In genomic region chr10:21927601-21928000, GRCh38 we compare ENCODE assay signal across 15 cellular contexts.
DNase-seq lines count a peak whose midpoint lies in the region; ATAC-seq and TF ChIP-seq lines count a peak whose summit lies in the region.
"Had no signal": no experiment of that assay in that cellular context is flagged by ENCODE, and none has a peak within 500 bp of the region (broad histone marks: within the 10 kb centered on the region; RNA-seq: fewer than 3 reads in every experiment).

No MANE protein-coding gene starts in this region.

- in situ Hi-C loops in mammary epithelial cell (cut with MboI; ENCODE audit: low sequenced_read_pairs in 2 of 2), result loop anchor here (25.0 kb wide), 1 partner anchor 640 kb away; no protein-coding TSS in a partner anchor

- intact Hi-C loops in A673 (cut with micrococcal nuclease; ENCODE audit: unreplicated experiment), result no loop called here
- intact Hi-C loops in mammary epithelial cell (cut with micrococcal nuclease), result no loop called here

- H3K36me3 ChIP-seq in A673 (ENCODE audit: insufficient read depth, low read length, poor library complexity, severe bottlenecking) (no peaks in the 10 kb centered on the region), mammary epithelial cell (ENCODE audit: insufficient read depth, low read length) (no peaks in the 10 kb centered on the region)
- H3K36me3 ChIP-seq: esophagus squamous epithelium had no signal

- no TSS peak for BruUV-seq in A673 (replicated peaks; lab: Mats Ljungman, UMichigan)
- BruUV-seq in mammary epithelial cell (replicated peaks; lab: Mats Ljungman, UMichigan), result no TSS peak

- no peaks in the 10 kb centered on the region for H3K9me3 ChIP-seq in A673 (ENCODE audit: low read depth, low read length, poor library complexity, severe bottlenecking)
- no peaks in the 10 kb centered on the region for H3K9me3 ChIP-seq in mammary epithelial cell (replicated peaks; ENCODE audit: insufficient read depth, low read length)
- H3K9me3 ChIP-seq: esophagus squamous epithelium had no signal

- H3K4me3 ChIP-seq in A673 (ENCODE audit: low read depth, low read length, poor library complexity, severe bottlenecking) (no peak overlapping the region), mammary epithelial cell (replicated peaks in 1 of 3; ENCODE audit: insufficient read depth in 1 of 3, low read depth in 2 of 3, low read length in 3 of 3) (peak overlapping the region in 1 of 3 experiments; percentile 31)
- H3K4me3 ChIP-seq: esophagus squamous epithelium had no signal

- no peak for TF ChIP-seq CTCF in A673 (conservative IDR thresholded peaks at IDR 0.05; ENCODE audit: low read depth, low read length)
- no peak for TF ChIP-seq CTCF in mammary epithelial cell (conservative IDR thresholded peaks at IDR 0.05 in 1 of 2, IDR thresholded peaks at IDR 0.05 in 1 of 2; ENCODE audit: extremely low read depth in 1 of 2, insufficient read depth in 1 of 2, low read depth in 1 of 2, low read length in 2 of 2)

- ATAC-seq in GM19395 (IDR thresholded peaks at IDR 0.05; ENCODE audit: unreplicated experiment) (no peak), HG02981 (IDR thresholded peaks at IDR 0.05; ENCODE audit: unreplicated experiment) (no peak)

- POLR2A ChIA-PET in A673 (lab: Charles Lee; ENCODE audit: low non-redundant PET), result no interaction called here

- H3K27me3 ChIP-seq in A673 (replicated peaks; ENCODE audit: insufficient read depth, low read depth, low read length, poor library complexity), result no peaks in the 10 kb centered on the region
- H3K27me3 ChIP-seq in mammary epithelial cell (ENCODE audit: insufficient read depth, low read length), result no peaks in the 10 kb centered on the region
- H3K27me3 ChIP-seq: esophagus squamous epithelium had no signal

- H2AFZ ChIP-seq in mammary epithelial cell (ENCODE audit: low read depth, low read length), result peak overlapping the region; percentile 36

- DNase-seq in A673 (ENCODE audit: low spot score) (peak; percentile 30), HT1080 (ENCODE audit: low read depth) (peak; percentile 15), mammary epithelial cell (peak; percentile 12), kidney glomerular epithelial cell (lab: John Stamatoyannopoulos, UW) (peak; percentile 14), NCI-H774 (lab: John Stamatoyannopoulos, UW) (no peak), NOMO-1 treated with dmso at 0.1 percent for 144 hours (lab: John Stamatoyannopoulos, UW; ENCODE audit: unreplicated experiment) (no peak)
- DNase-seq: activated naive CD4-positive, alpha-beta T cell; cerebellar nuclear complex; DMS 273 treated with DMSO at 0.1 percent for 48 hours; esophagus squamous epithelium; kidney; NCI-H1048 had no signal

- peak overlapping the region; percentile 77 for H3K4me2 ChIP-seq in mammary epithelial cell (ENCODE audit: insufficient read depth, low read depth, low read length)

- H3K27ac ChIP-seq in A673 (ENCODE audit: low read depth, low read length, poor library complexity, severe bottlenecking) (peak overlapping the region; percentile 44), mammary epithelial cell (ENCODE audit: insufficient read depth, low read depth, low read length) (peak overlapping the region; percentile 88)
- H3K27ac ChIP-seq: esophagus squamous epithelium, HL-60 had no signal

- dilution Hi-C loops in mammary epithelial cell (cut with HindIII; ENCODE audit: low sequenced_read_pairs), result no loop called here

- peaks cover 32% of the 10 kb centered on the region for H3K4me1 ChIP-seq in A673 (ENCODE audit: insufficient read depth, low read length, poor library complexity, severe bottlenecking)
- peaks cover 35% of the 10 kb centered on the region for H3K4me1 ChIP-seq in mammary epithelial cell (ENCODE audit: insufficient read depth, low read length)

- WGBS in mammary epithelial cell (ENCODE audit: low coverage, missing lambda C conversion rate), result 45% methylated on average over 2 of the region's 2 CpGs

- H4K20me1 ChIP-seq in mammary epithelial cell (ENCODE audit: insufficient read depth, low read length), result no peaks in the 10 kb centered on the region

- peaks cover 19% of the 10 kb centered on the region for H3K79me2 ChIP-seq in mammary epithelial cell (ENCODE audit: insufficient read depth, low read length)

- CTCF ChIA-PET in A673 (lab: Charles Lee) (no interaction called here), mammary epithelial cell (lab: Charles Lee; ENCODE audit: low non-redundant PET) (no interaction called here)

- peak overlapping the region; percentile 53 for H3K9ac ChIP-seq in mammary epithelial cell (ENCODE audit: insufficient read depth, low read length)

Comparison
In these comparisons a context has a peak if more than half of its experiments do, and no peak if none do; other contexts are left out.
1. DNase-seq: peak in A673 (single experiment), HT1080 (single experiment), mammary epithelial cell (single experiment) and kidney glomerular epithelial cell (single experiment); none in NCI-H774 (single experiment) and NOMO-1 treated with dmso at 0.1 percent for 144 hours (single experiment).